10 cellular contexts compared by ENCODE assay signal in the genomic region with DNA sequence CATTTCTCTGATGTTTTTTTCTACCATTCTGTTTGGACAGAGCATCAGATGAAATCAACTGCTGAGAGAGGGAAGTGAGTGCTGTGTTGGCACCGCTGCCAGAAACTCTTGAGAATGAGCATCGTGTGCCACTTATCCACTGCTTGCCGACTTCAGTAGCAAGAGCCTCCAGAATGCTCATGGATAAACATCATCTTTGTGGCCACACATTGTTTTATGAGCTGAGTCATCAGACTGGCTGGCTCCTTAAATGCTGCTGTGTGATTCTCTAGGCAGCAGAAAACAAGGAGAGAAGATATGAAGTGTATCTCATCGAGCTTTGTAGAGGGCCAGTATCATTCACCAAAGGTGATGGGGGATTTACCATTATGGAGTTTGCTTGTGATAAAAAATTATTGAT. TPM values are rescaled to one million over a fixed set of nuclear protein-coding genes. Genes with fewer than 3 reads are reported as not detected.
DNase-seq lines count a peak whose midpoint lies in the region; ATAC-seq, FAIRE-seq and TF ChIP-seq lines count a peak whose summit lies in the region.
"Had no signal": no experiment of that assay in that cellular context is flagged by ENCODE, and none has a peak within 500 bp of the region (broad histone marks: within the 10 kb centered on the region; RNA-seq: fewer than 3 reads in every experiment).

No MANE protein-coding gene starts in this region.

- CTCF ChIA-PET in T-cell (lab: Charles Lee): no interaction called here

- H3K4me3 ChIP-seq in AG09309 (ENCODE audit: control insufficient read depth, low read depth, low read length) (no peak overlapping the region), SK-N-MC (no peak overlapping the region)

- H3K36me3 ChIP-seq in SK-N-MC (ENCODE audit: insufficient read depth, low read length): no peaks in the 10 kb centered on the region

- no peak for ATAC-seq in T-cell (replicated peaks in 1 of 4)

- no peaks in the 10 kb centered on the region for H3K9me3 ChIP-seq in SK-N-MC (ENCODE audit: low read depth, low read length)

- no peak overlapping the region for H3K27ac Mint-ChIP-seq in T-cell
- H3K27ac Mint-ChIP-seq: activated naive CD8-positive, alpha-beta T cell treated with anti-CD3 and anti-CD28 coated beads, Interleukin-2, amount 10 ng/mL, durations not matched to agents 7 days and 5 days; T-helper 1 cell treated with Interleukin-12 subunit alpha and Interleukin-12 subunit beta and Interleukin-4 antibody, amounts not matched to agents 30 μg/mL and 1 μg/mL, for 36 hours had no signal

- H3K27me3 Mint-ChIP-seq in T-cell: peaks cover 10 to 18% of the 10 kb centered on the region in 2 donors

- FAIRE-seq in HTR-8/SVneo (lab: Jason Lieb, UNC): peak; percentile 16

- TF ChIP-seq CTCF in AG09309 (IDR thresholded peaks at IDR 0.05; ENCODE audit: control insufficient read depth, insufficient read depth, low read depth, low read length, missing control alignments): no peak

- POLR2A ChIA-PET in T-cell (lab: Charles Lee): no interaction called here

- no peaks in the 10 kb centered on the region for H3K36me3 Mint-ChIP-seq in T-cell
- H3K36me3 Mint-ChIP-seq: activated naive CD8-positive, alpha-beta T cell treated with anti-CD3 and anti-CD28 coated beads, Interleukin-2, amount 10 ng/mL, durations not matched to agents 7 days and 5 days had no signal

- H3K4me1 Mint-ChIP-seq in T-cell: peaks cover 4 to 7% (median 6%) of the 10 kb centered on the region in 3 donors

- H3K27ac ChIP-seq in SK-N-MC: no peak overlapping the region

- H3K9me3 Mint-ChIP-seq in T-cell: no peaks in the 10 kb centered on the region
- H3K9me3 Mint-ChIP-seq: activated naive CD8-positive, alpha-beta T cell treated with anti-CD3 and anti-CD28 coated beads, Interleukin-2, amount 10 ng/mL, durations not matched to agents 7 days and 5 days; T-helper 1 cell treated with Interleukin-12 subunit alpha and Interleukin-12 subunit beta and Interleukin-4 antibody, amounts not matched to agents 30 μg/mL and 1 μg/mL, for 36 hours had no signal

- peak; percentile 88 for DNase-seq in AG09309 (ENCODE audit: low read depth)
- peak; percentile 73 for DNase-seq in HTR-8/SVneo (ENCODE audit: insufficient read length, low spot score)
- DNase-seq in SK-N-MC (ENCODE audit: low read depth, low spot score): peak; percentile 14
- DNase-seq in hepatic stellate cell (ENCODE audit: low spot score): peak; percentile 70
- no peak for DNase-seq in cerebellar nuclear complex (lab: John Stamatoyannopoulos, UW)
- DNase-seq in activated gamma-delta T cell (lab: John Stamatoyannopoulos, UW): no peak
- no peak for DNase-seq in T-cell
- no peak for DNase-seq in C1 segment of cervical spinal cord (lab: John Stamatoyannopoulos, UW)
- DNase-seq: activated naive CD8-positive, alpha-beta T cell treated with anti-CD3 and anti-CD28 coated beads, Interleukin-2, amount 10 ng/mL, durations not matched to agents 7 days and 5 days had no signal

- no peak overlapping the region for H3K4me3 Mint-ChIP-seq in T-cell
- H3K4me3 Mint-ChIP-seq: activated naive CD8-positive, alpha-beta T cell treated with anti-CD3 and anti-CD28 coated beads, Interleukin-2, amount 10 ng/mL, durations not matched to agents 7 days and 5 days; T-helper 1 cell treated with Interleukin-12 subunit alpha and Interleukin-12 subunit beta and Interleukin-4 antibody, amounts not matched to agents 30 μg/mL and 1 μg/mL, for 36 hours had no signal

- H3K9ac ChIP-seq in SK-N-MC (ENCODE audit: insufficient read length): no peak overlapping the region

RNA-seq across cellular contexts. Expression of gene DOCK3, which starts 3.4 kb away (rescaled TPM):
- total RNA-seq in T-cell: 1 to 10 TPM; 2.0 to 3.2 (median 2.6) TPM

RNA-seq across cellular contexts. Expression of gene MAPKAPK3, which starts 54.4 kb away (rescaled TPM):
- 10 to 100 TPM; 35.1 to 66.6 (median 53.0) TPM for total RNA-seq in T-cell

RNA-seq across cellular contexts. Expression of gene CISH, which starts 59.8 kb away (rescaled TPM):
- total RNA-seq in T-cell: 100 to 1,000 TPM in 3 of 5 donors, 10 to 100 TPM in 2; 37.4 to 217 (median 190) TPM

Comparison
In these comparisons a context has a peak if more than half of its experiments do, and no peak if none do; other contexts are left out.
1. DNase-seq: peak in AG09309 (single experiment), HTR-8/SVneo (single experiment), SK-N-MC (single experiment) and hepatic stellate cell (single experiment); none in cerebellar nuclear complex (0 of 2), activated gamma-delta T cell (single experiment), T-cell (0 of 34) and C1 segment of cervical spinal cord (0 of 14).